ENCODE assay signal across 34 cellular contexts in the genomic region with DNA sequence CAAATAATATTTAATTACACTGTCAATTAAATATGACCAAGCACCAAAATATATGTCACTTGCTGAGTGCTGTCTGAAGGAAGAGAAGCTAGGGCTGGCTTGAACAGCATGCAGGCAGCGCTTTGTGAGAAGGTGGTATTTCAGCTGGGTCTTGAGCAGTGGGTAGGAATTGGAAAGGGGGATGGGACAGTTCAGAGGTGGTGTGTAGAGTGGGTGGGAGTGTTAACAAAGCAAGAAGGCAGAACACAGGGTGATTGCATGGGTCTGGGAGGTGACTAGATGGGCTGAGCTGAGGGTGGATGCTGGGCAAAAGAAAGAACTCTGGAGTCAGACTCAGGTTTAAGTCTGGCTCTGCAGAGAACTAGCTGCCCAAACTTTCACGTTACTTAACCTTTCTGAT. TPM values are rescaled to one million over a fixed set of nuclear protein-coding genes. Genes with fewer than 3 reads are reported as not detected.
"Had no signal": no experiment of that assay in that cellular context is flagged by ENCODE, and none has a peak within 500 bp of the region (broad histone marks: within the 10 kb centered on the region; RNA-seq: fewer than 3 reads in every experiment).

No MANE protein-coding gene starts in this region.

- FAIRE-seq: K562, TTC549 had no signal

- H3K4me3 ChIP-seq: ascending aorta, cardiac muscle cell, K562 had no signal

- H3K9me3 ChIP-seq: ascending aorta had no signal

- DNase-seq: activated CD4-positive, alpha-beta T cell treated with anti-CD3 and anti-CD28 coated beads for 36 hours; activated CD4-positive, alpha-beta T cell treated with anti-CD3 and anti-CD28 coated beads, Interleukin-2, amount 10 ng/mL, durations not matched to agents 7 days and 5 days; activated CD4-positive, alpha-beta T cell treated with anti-CD3 and anti-CD28 coated beads, Interleukin-2, amount 50 U/mL, for 48 hours; activated CD8-positive, alpha-beta memory T cell treated with anti-CD3 and anti-CD28 coated beads, Interleukin-2, amount 50 U/mL, for 4 hours; activated effector memory CD4-positive, alpha-beta T cell treated with Interleukin-2 at 50 U/mL for 16 hours; activated naive CD4-positive, alpha-beta T cell treated with anti-CD3 and anti-CD28 coated beads, Interleukin-2, amount 10 ng/mL, durations not matched to agents 7 days and 5 days; activated T-cell treated with anti-CD3 and anti-CD28 coated beads for 4 hours; activated T-cell treated with anti-CD3 and anti-CD28 coated beads, Interleukin-2, amount 50 U/mL, for 4 hours; amygdala; NCI-H1048; NCI-H1105 treated with DMSO at 0.1 percent for 48 hours; NCI-H1436; NCI-H1694; NCI-H1930; NCI-H2081 treated with DMSO at 0.1 percent for 48 hours; NCI-H345; NCI-H524 treated with DMSO at 0.1 percent for 48 hours; SIG-M5; T-cell had no signal

- H3K36me3 Mint-ChIP-seq: activated naive CD4-positive, alpha-beta T cell treated with anti-CD3 and anti-CD28 coated beads, Interleukin-2, amount 10 ng/mL, durations not matched to agents 7 days and 5 days; activated naive CD8-positive, alpha-beta T cell; T-cell had no signal

- H3K27ac Mint-ChIP-seq: activated CD4-positive, alpha-beta T cell treated with anti-CD3 and anti-CD28 coated beads for 36 hours; activated CD4-positive, alpha-beta T cell treated with anti-CD3 and anti-CD28 coated beads, Interleukin-2, amount 10 ng/mL, durations not matched to agents 7 days and 5 days; activated naive CD4-positive, alpha-beta T cell treated with anti-CD3 and anti-CD28 coated beads, Interleukin-2, amount 10 ng/mL, durations not matched to agents 7 days and 5 days; activated naive CD8-positive, alpha-beta T cell; activated T-helper 1 cell treated with anti-CD3 and anti-CD28 coated beads, Interleukin-12 subunit alpha, Interleukin-12 subunit beta, Interleukin-2, Interleukin-4 antibody, amounts not matched to agents 30 ng/mL and 10 ng/mL and 1 ng/mL, durations not matched to agents 14 hours and 24 hours and 36 hours; T-cell; T-helper 2 cell treated with Interferon-gamma antibody and Interleukin-4, amounts not matched to agents 5 μg/mL and 100 μg/mL, for 36 hours had no signal

- H3K4me3 Mint-ChIP-seq: activated CD4-positive, alpha-beta T cell treated with anti-CD3 and anti-CD28 coated beads for 36 hours; activated CD4-positive, alpha-beta T cell treated with anti-CD3 and anti-CD28 coated beads, Interleukin-2, amount 10 ng/mL, durations not matched to agents 7 days and 5 days; activated naive CD4-positive, alpha-beta T cell treated with anti-CD3 and anti-CD28 coated beads, Interleukin-2, amount 10 ng/mL, durations not matched to agents 7 days and 5 days; activated naive CD8-positive, alpha-beta T cell; activated T-cell treated with anti-CD3 and anti-CD28 coated beads, Interleukin-2, amount 50 U/mL, for 4 hours; activated T-helper 1 cell treated with anti-CD3 and anti-CD28 coated beads, Interleukin-12 subunit alpha, Interleukin-12 subunit beta, Interleukin-2, Interleukin-4 antibody, amounts not matched to agents 30 ng/mL and 10 ng/mL and 1 ng/mL, durations not matched to agents 14 hours and 24 hours and 36 hours; central memory CD8-positive, alpha-beta T cell; T-cell; T-helper 2 cell treated with Interferon-gamma antibody and Interleukin-4, amounts not matched to agents 5 μg/mL and 100 μg/mL, for 36 hours had no signal

- H3K27ac ChIP-seq: ascending aorta had no signal

- H3K27me3 ChIP-seq: ascending aorta, cardiac muscle cell had no signal

- ATAC-seq: activated CD4-positive, alpha-beta T cell treated with anti-CD3 and anti-CD28 coated beads for 36 hours; activated T-cell treated with anti-CD3 and anti-CD28 coated beads, Interleukin-2, amount 50 U/mL, for 4 hours; K562; Panc1; SK-N-SH treated with all-trans-retinoic acid at 6 μM for 48 hours; T-cell had no signal

- H3K36me3 ChIP-seq: ascending aorta, cardiac muscle cell had no signal

- H3K9me3 Mint-ChIP-seq: activated CD4-positive, alpha-beta T cell treated with anti-CD3 and anti-CD28 coated beads, Interleukin-2, amount 10 ng/mL, durations not matched to agents 7 days and 5 days; activated naive CD4-positive, alpha-beta T cell treated with anti-CD3 and anti-CD28 coated beads, Interleukin-2, amount 10 ng/mL, durations not matched to agents 7 days and 5 days; activated T-cell treated with anti-CD3 and anti-CD28 coated beads, Interleukin-2, amount 50 U/mL, for 4 hours; activated T-helper 1 cell treated with anti-CD3 and anti-CD28 coated beads, Interleukin-12 subunit alpha, Interleukin-12 subunit beta, Interleukin-2, Interleukin-4 antibody, amounts not matched to agents 30 ng/mL and 10 ng/mL and 1 ng/mL, durations not matched to agents 14 hours and 24 hours and 36 hours; central memory CD8-positive, alpha-beta T cell; T-cell; T-helper 2 cell treated with Interferon-gamma antibody and Interleukin-4, amounts not matched to agents 5 μg/mL and 100 μg/mL, for 36 hours had no signal

RNA-seq across cellular contexts. Expression of a gene that starts 52.9 kb away (rescaled TPM):
- total RNA-seq: activated CD4-positive, alpha-beta T cell treated with anti-CD3 and anti-CD28 coated beads for 36 hours; activated CD4-positive, alpha-beta T cell treated with anti-CD3 and anti-CD28 coated beads, Interleukin-2, amount 10 ng/mL, durations not matched to agents 7 days and 5 days; activated T-cell treated with anti-CD3 and anti-CD28 coated beads, Interleukin-2, amount 50 U/mL, for 4 hours; activated T-helper 1 cell treated with anti-CD3 and anti-CD28 coated beads, Interleukin-12 subunit alpha, Interleukin-12 subunit beta, Interleukin-2, Interleukin-4 antibody, amounts not matched to agents 30 ng/mL and 10 ng/mL and 1 ng/mL, durations not matched to agents 14 hours and 24 hours and 36 hours; ascending aorta; cardiac muscle cell; K562; M059J; NCI-H460; RPMI7951; SK-MEL-5; T-cell had no signal
- polyA plus RNA-seq: adipose tissue, cardiac muscle cell, K562 had no signal
